In genomic region chr9:109455391-109455790, GRCh38 we compare ENCODE assay signal across 1 cellular context.
TF ChIP-seq lines count a peak whose summit lies in the region.

No MANE protein-coding gene starts in this region.

TF ChIP-seq in HCT116, 20 proteins besides CTCF, POLR2A, EP300 and RAD21 (continued from another document):
- TF ChIP-seq REST (IDR thresholded peaks at IDR 0.05; ENCODE audit: low read depth) = no peak
- no peak for TF ChIP-seq MAX (IDR thresholded peaks at IDR 0.05)
- TF ChIP-seq POLR2AphosphoS5 (IDR thresholded peaks at IDR 0.05; ENCODE audit: low read depth, low read length) = no peak
- TF ChIP-seq TCF7L2 (IDR thresholded peaks at IDR 0.05; ENCODE audit: borderline replicate concordance, extremely low read depth, insufficient read depth, insufficient read length) = no peak
